ENCODE assay signal across 1 cellular context in genomic region chr2:128306081-128306930, GRCh38.
TF ChIP-seq lines count a peak whose summit lies in the region.

No MANE protein-coding gene starts in this region.

TF ChIP-seq in HepG2, 621 proteins besides CTCF, POLR2A, EP300 and RAD21 (continued from another document and continues in another):
- TF ChIP-seq AFF4 (CRISPR knock-in tag; IDR thresholded peaks at IDR 0.05) (no peak), ZBTB26 (CRISPR knock-in tag; IDR thresholded peaks at IDR 0.05; ENCODE audit: borderline replicate concordance) (peak; percentile 99), ZC3H13 (CRISPR knock-in tag; IDR thresholded peaks at IDR 0.05) (peak; percentile 68; the same call in 1 of the 2 replicates), FOXC1 (CRISPR knock-in tag; IDR thresholded peaks at IDR 0.05; ENCODE audit: borderline replicate concordance) (no peak), MED13 (CRISPR knock-in tag; IDR thresholded peaks at IDR 0.05) (peak; percentile 69; the same call in 1 of the 2 replicates), ZNF572 (CRISPR knock-in tag; IDR thresholded peaks at IDR 0.05) (peak; percentile 96), PBX2 (CRISPR knock-in tag; IDR thresholded peaks at IDR 0.05) (0 out of 2 replicates have a peak, but pooled peaks have one; percentile 35), CENPT (CRISPR knock-in tag; IDR thresholded peaks at IDR 0.05; ENCODE audit: low read depth) (no peak), ZNF737 (CRISPR knock-in tag; IDR thresholded peaks at IDR 0.05; ENCODE audit: borderline replicate concordance) (peak; percentile 64; the same call in 1 of the 2 replicates), BRF2 (CRISPR knock-in tag; IDR thresholded peaks at IDR 0.05) (no peak), ZNF337 (CRISPR knock-in tag; IDR thresholded peaks at IDR 0.05; ENCODE audit: borderline replicate concordance, low read depth) (peak; percentile 45; the same call in 1 of the 2 replicates), TP53 (CRISPR knock-in tag; conservative IDR thresholded peaks at IDR 0.05) (no peak), KLF6 (CRISPR knock-in tag; IDR thresholded peaks at IDR 0.05) (peak; percentile 63; the same call in 1 of the 2 replicates), HNRNPL (IDR thresholded peaks at IDR 0.05; ENCODE audit: low read depth, low read length) (no peak), STAG1 (CRISPR knock-in tag; IDR thresholded peaks at IDR 0.05) (peak; percentile 61), ZNF446 (CRISPR knock-in tag; IDR thresholded peaks at IDR 0.05) (no peak), NFYC (CRISPR knock-in tag; IDR thresholded peaks at IDR 0.05) (no peak), ZNF275 (CRISPR knock-in tag; IDR thresholded peaks at IDR 0.05; ENCODE audit: borderline replicate concordance) (peak; percentile 67; the same call in 1 of the 2 replicates), HNRNPUL1 (IDR thresholded peaks at IDR 0.05; ENCODE audit: low read depth, low read length) (no peak), HBP1 (CRISPR knock-in tag; IDR thresholded peaks at IDR 0.05; ENCODE audit: low read depth) (no peak), GZF1 (CRISPR knock-in tag; IDR thresholded peaks at IDR 0.05) (0 out of 2 replicates have a peak, but pooled peaks have one; percentile 62), ZNF577 (CRISPR knock-in tag; IDR thresholded peaks at IDR 0.05; ENCODE audit: borderline replicate concordance, low read depth) (no peak), HDAC6 (IDR thresholded peaks at IDR 0.05; ENCODE audit: low read depth, low read length) (no peak), SIN3A (IDR thresholded peaks at IDR 0.05; ENCODE audit: borderline replicate concordance, low read depth, low read length) (peak; percentile 49; the same call in 1 of the 2 replicates), ELF4 (CRISPR knock-in tag; IDR thresholded peaks at IDR 0.05; ENCODE audit: borderline replicate concordance) (no peak), ZZZ3 (CRISPR knock-in tag; IDR thresholded peaks at IDR 0.05; ENCODE audit: borderline replicate concordance) (no peak), YEATS2 (CRISPR knock-in tag; IDR thresholded peaks at IDR 0.05; ENCODE audit: borderline replicate concordance) (peak; percentile 55; the same call in 1 of the 2 replicates), MYC (CRISPR knock-in tag; IDR thresholded peaks at IDR 0.05; ENCODE audit: borderline replicate concordance) (peak; percentile 34; the same call in 1 of the 2 replicates), ZNF138 (CRISPR knock-in tag; IDR thresholded peaks at IDR 0.05; ENCODE audit: low read depth) (no peak), KDM3A (CRISPR knock-in tag; IDR thresholded peaks at IDR 0.05; ENCODE audit: low read depth) (peak; percentile 54; the same call in 1 of the 2 replicates), SNAI1 (CRISPR knock-in tag; IDR thresholded peaks at IDR 0.05; ENCODE audit: borderline replicate concordance) (no peak), ZNF484 (CRISPR knock-in tag; IDR thresholded peaks at IDR 0.05; ENCODE audit: borderline replicate concordance, low read depth) (no peak), ZNF629 (CRISPR knock-in tag; conservative IDR thresholded peaks at IDR 0.05) (no peak; the same call in 1 of the 2 replicates), SKIL (CRISPR knock-in tag; IDR thresholded peaks at IDR 0.05; ENCODE audit: borderline replicate concordance) (peak; percentile 93), ZNF720 (CRISPR knock-in tag; IDR thresholded peaks at IDR 0.05) (no peak), RXRB (CRISPR knock-in tag; IDR thresholded peaks at IDR 0.05; ENCODE audit: borderline replicate concordance) (peak; percentile 90), DDIT3 (CRISPR knock-in tag; IDR thresholded peaks at IDR 0.05) (no peak), SMARCC2 (IDR thresholded peaks at IDR 0.05) (no peak), SIN3B (IDR thresholded peaks at IDR 0.05; ENCODE audit: low read length) (peak; percentile 39; the same call in 1 of the 2 replicates), TAF15 (IDR thresholded peaks at IDR 0.05; ENCODE audit: low read depth, low read length, poor library complexity, severe bottlenecking) (no peak), KLF9 (CRISPR knock-in tag; IDR thresholded peaks at IDR 0.05; ENCODE audit: low read depth) (no peak), ZMYM3 (CRISPR knock-in tag; IDR thresholded peaks at IDR 0.05) (peak; percentile 75; the same call in 1 of the 2 replicates)
- TF ChIP-seq, protein P1, sequence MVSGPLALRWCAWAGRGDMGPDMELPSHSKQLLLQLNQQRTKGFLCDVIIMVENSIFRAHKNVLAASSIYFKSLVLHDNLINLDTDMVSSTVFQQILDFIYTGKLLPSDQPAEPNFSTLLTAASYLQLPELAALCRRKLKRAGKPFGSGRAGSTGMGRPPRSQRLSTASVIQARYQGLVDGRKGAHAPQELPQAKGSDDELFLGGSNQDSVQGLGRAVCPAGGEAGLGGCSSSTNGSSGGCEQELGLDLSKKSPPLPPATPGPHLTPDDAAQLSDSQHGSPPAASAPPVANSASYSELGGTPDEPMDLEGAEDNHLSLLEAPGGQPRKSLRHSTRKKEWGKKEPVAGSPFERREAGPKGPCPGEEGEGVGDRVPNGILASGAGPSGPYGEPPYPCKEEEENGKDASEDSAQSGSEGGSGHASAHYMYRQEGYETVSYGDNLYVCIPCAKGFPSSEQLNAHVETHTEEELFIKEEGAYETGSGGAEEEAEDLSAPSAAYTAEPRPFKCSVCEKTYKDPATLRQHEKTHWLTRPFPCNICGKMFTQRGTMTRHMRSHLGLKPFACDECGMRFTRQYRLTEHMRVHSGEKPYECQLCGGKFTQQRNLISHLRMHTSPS (CRISPR knock-in tag; IDR thresholded peaks at IDR 0.05; ENCODE audit: low read depth), result no peak
- TF ChIP-seq, protein P2, sequence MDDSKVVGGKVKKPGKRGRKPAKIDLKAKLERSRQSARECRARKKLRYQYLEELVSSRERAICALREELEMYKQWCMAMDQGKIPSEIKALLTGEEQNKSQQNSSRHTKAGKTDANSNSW (CRISPR knock-in tag; IDR thresholded peaks at IDR 0.05; ENCODE audit: borderline replicate concordance), result peak; percentile 86; the same call in 1 of the 2 replicates
- TF ChIP-seq, protein P3, sequence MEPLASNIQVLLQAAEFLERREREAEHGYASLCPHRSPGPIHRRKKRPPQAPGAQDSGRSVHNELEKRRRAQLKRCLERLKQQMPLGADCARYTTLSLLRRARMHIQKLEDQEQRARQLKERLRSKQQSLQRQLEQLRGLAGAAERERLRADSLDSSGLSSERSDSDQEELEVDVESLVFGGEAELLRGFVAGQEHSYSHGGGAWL (CRISPR knock-in tag; IDR thresholded peaks at IDR 0.05), result no peak
- TF ChIP-seq, protein P4, sequence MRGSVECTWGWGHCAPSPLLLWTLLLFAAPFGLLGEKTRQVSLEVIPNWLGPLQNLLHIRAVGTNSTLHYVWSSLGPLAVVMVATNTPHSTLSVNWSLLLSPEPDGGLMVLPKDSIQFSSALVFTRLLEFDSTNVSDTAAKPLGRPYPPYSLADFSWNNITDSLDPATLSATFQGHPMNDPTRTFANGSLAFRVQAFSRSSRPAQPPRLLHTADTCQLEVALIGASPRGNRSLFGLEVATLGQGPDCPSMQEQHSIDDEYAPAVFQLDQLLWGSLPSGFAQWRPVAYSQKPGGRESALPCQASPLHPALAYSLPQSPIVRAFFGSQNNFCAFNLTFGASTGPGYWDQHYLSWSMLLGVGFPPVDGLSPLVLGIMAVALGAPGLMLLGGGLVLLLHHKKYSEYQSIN (CRISPR knock-in tag; IDR thresholded peaks at IDR 0.05; ENCODE audit: borderline replicate concordance), result 0 out of 2 replicates have a peak, but pooled peaks have one; percentile 78
- TF ChIP-seq, protein P5, sequence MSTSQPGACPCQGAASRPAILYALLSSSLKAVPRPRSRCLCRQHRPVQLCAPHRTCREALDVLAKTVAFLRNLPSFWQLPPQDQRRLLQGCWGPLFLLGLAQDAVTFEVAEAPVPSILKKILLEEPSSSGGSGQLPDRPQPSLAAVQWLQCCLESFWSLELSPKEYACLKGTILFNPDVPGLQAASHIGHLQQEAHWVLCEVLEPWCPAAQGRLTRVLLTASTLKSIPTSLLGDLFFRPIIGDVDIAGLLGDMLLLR (CRISPR knock-in tag; IDR thresholded peaks at IDR 0.05), result no peak
